15 cellular contexts compared by ENCODE assay signal in the genomic region with DNA sequence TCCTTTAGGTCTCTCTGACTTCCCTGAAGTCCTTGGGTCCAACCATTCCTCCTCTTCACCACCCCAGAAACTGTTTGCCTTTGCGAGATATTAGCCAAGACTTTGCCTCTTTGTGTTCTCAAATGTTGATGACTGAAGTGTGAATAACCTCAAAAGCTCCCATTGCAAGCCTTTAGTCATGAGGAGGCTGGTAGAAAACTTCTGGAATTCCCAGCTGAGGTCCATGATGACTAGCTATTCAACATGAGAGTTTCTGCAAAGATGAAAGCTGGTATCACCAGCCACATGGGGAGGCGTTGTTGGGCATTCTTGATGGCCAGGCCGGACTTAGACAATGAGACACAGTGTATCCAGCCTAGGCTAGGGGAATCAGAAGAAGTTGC.
"Had no signal": no experiment of that assay in that cellular context is flagged by ENCODE, and none has a peak within 500 bp of the region (broad histone marks: within the 10 kb centered on the region; RNA-seq: fewer than 3 reads in every experiment).

No MANE protein-coding gene starts in this region.

- DNase-seq: activated T-cell treated with anti-CD3 and anti-CD28 coated beads, Interleukin-2, amount 50 U/mL, for 24 hours; adrenal gland; effector memory CD4-positive, alpha-beta T cell; head of caudate nucleus; hypothalamus; left cardiac atrium; retina; stimulated activated CD4-positive, alpha-beta T cell treated with anti-CD3 and anti-CD28 coated beads, Interleukin-4, amount 100 ng/mL, for 24 hours; stimulated activated naive CD4-positive, alpha-beta T cell treated with Interleukin-2 at 50 U/mL for 16 hours; upper lobe of left lung had no signal

- H3K4me3 ChIP-seq: adrenal gland, breast epithelium, gastroesophageal sphincter, upper lobe of left lung had no signal

- ATAC-seq: activated T-helper 17 cell treated with anti-CD3 and anti-CD28 coated beads, Interleukin-2, amount 50 U/mL, for 72 hours; gastroesophageal sphincter; left cardiac atrium; natural killer cell treated with Interleukin-12 subunit alpha and Interleukin-12 subunit beta and Interleukin-15 and Interleukin-18, amount 100 ng/mL, for 72 hours; WTC11 had no signal
